25 cellular contexts compared by ENCODE assay signal in genomic region chr6:127051571-127052260, GRCh38.
A peak's percentile ranks its signal among the peaks of the same experiment; 100 is the strongest.
DNase-seq lines count a peak whose midpoint lies in the region; ATAC-seq and TF ChIP-seq lines count a peak whose summit lies in the region.
"Had no signal": no experiment of that assay in that cellular context is flagged by ENCODE, and none has a peak within 500 bp of the region (broad histone marks: within the 10 kb centered on the region; RNA-seq: fewer than 3 reads in every experiment).

No MANE protein-coding gene starts in this region.

- H3K4me1 Mint-ChIP-seq in mesothelial cell of epicardium: no peaks in the 10 kb centered on the region
- H3K4me1 Mint-ChIP-seq in CD4-positive, alpha-beta memory T cell: peaks cover 0 to 4% (median 1%) of the 10 kb centered on the region in 4 donors
- H3K4me1 Mint-ChIP-seq: neural crest cell had no signal

- H3K27me3 Mint-ChIP-seq in mesothelial cell of epicardium (ENCODE audit: low read depth): no peaks in the 10 kb centered on the region
- H3K27me3 Mint-ChIP-seq in CD4-positive, alpha-beta memory T cell: no peaks in the 10 kb centered on the region
- H3K27me3 Mint-ChIP-seq: stimulated activated naive CD8-positive, alpha-beta T cell treated with anti-CD3 and anti-CD28 coated beads, Interleukin-15, Interleukin-2, amounts not matched to agents 100 ng/mL and 50 ng/mL, for 24 hours had no signal

- no peak for TF ChIP-seq CTCF in A673 (conservative IDR thresholded peaks at IDR 0.05; ENCODE audit: low read depth, low read length)
- TF ChIP-seq CTCF in astrocyte of the spinal cord (IDR thresholded peaks at IDR 0.05; ENCODE audit: low read depth, low read length): no peak
- TF ChIP-seq CTCF in mesothelial cell of epicardium (IDR thresholded peaks at IDR 0.05; ENCODE audit: unreplicated experiment): no peak

- H3K36me3 Mint-ChIP-seq in mesothelial cell of epicardium: peaks cover 21% of the 10 kb centered on the region
- no peaks in the 10 kb centered on the region for H3K36me3 Mint-ChIP-seq in CD4-positive, alpha-beta memory T cell

- in situ Hi-C loops in astrocyte of the spinal cord (cut with HindIII; ENCODE audit: low sequenced_read_pairs): no loop called here

- ATAC-seq in stimulated activated naive CD8-positive, alpha-beta T cell treated with anti-CD3 and anti-CD28 coated beads, Interleukin-15, Interleukin-2, amounts not matched to agents 100 U/mL and 50 U/mL, for 24 hours: no peak
- no peak for ATAC-seq in HG03442 (IDR thresholded peaks at IDR 0.05; ENCODE audit: unreplicated experiment)
- ATAC-seq: A549, GM12878, heart left ventricle, PC-3 had no signal

- no peak overlapping the region for H3K4me3 Mint-ChIP-seq in mesothelial cell of epicardium
- H3K4me3 Mint-ChIP-seq in CD4-positive, alpha-beta memory T cell: no peak overlapping the region
- H3K4me3 Mint-ChIP-seq: neural crest cell; stimulated activated naive CD8-positive, alpha-beta T cell treated with anti-CD3 and anti-CD28 coated beads, Interleukin-15, Interleukin-2, amounts not matched to agents 100 ng/mL and 50 ng/mL, for 24 hours had no signal

- no TSS peak for BruUV-seq in A673 (replicated peaks; lab: Mats Ljungman, UMichigan)

- POLR2A ChIA-PET in A673 (lab: Charles Lee; ENCODE audit: low non-redundant PET): interaction anchor here (0.5 kb wide), 1 partner anchor 460 kb away, joined by 3 read pairs; no protein-coding TSS in a partner anchor
- POLR2A ChIA-PET in CD4-positive, alpha-beta memory T cell (lab: Charles Lee; ENCODE audit: partially characterized antibody): no interaction called here

- no peaks in the 10 kb centered on the region for H3K9me3 ChIP-seq in A673 (ENCODE audit: low read depth, low read length, poor library complexity, severe bottlenecking)
- H3K9me3 ChIP-seq in CD4-positive, alpha-beta memory T cell (ENCODE audit: control insufficient read depth in 1 of 2, low read length in 2 of 2): no peaks in the 10 kb centered on the region
- H3K9me3 ChIP-seq: A549, adrenal gland had no signal

- intact Hi-C loops in A673 (cut with micrococcal nuclease; ENCODE audit: unreplicated experiment): no loop called here
- intact Hi-C loops in CD4-positive, alpha-beta memory T cell (cut with micrococcal nuclease): no loop called here

- CTCF ChIA-PET in A673 (lab: Charles Lee): no interaction called here
- CTCF ChIA-PET in CD4-positive, alpha-beta memory T cell (lab: Charles Lee; ENCODE audit: partially characterized antibody): no interaction called here

- no peak overlapping the region for H3K27ac Mint-ChIP-seq in mesothelial cell of epicardium
- no peak overlapping the region for H3K27ac Mint-ChIP-seq in CD4-positive, alpha-beta memory T cell
- H3K27ac Mint-ChIP-seq: activated T-helper 2 cell treated with anti-CD3 and anti-CD28 coated beads, Interferon-gamma antibody, Interleukin-2, Interleukin-4, amounts not matched to agents 10 μg/mL and 5 μg/mL and 100 μg/mL, durations not matched to agents 14 hours and 24 hours and 36 hours; stimulated activated naive CD8-positive, alpha-beta T cell treated with anti-CD3 and anti-CD28 coated beads, Interleukin-15, Interleukin-2, amounts not matched to agents 100 ng/mL and 50 ng/mL, for 24 hours had no signal

- H3K4me3 ChIP-seq in A673 (ENCODE audit: low read depth, low read length, poor library complexity, severe bottlenecking): no peak overlapping the region
- no peak overlapping the region for H3K4me3 ChIP-seq in astrocyte of the spinal cord (ENCODE audit: low read depth, low read length)
- H3K4me3 ChIP-seq in CD4-positive, alpha-beta memory T cell (ENCODE audit: low read length in 2 of 2): no peak overlapping the region
- H3K4me3 ChIP-seq: A549, adrenal gland, coronary artery, GM12878, heart left ventricle had no signal

- H3K27ac ChIP-seq in A673 (ENCODE audit: low read depth, low read length, poor library complexity, severe bottlenecking): no peak overlapping the region
- H3K27ac ChIP-seq in CD4-positive, alpha-beta memory T cell (ENCODE audit: low read depth, low read length): no peak overlapping the region
- H3K27ac ChIP-seq: A549, adrenal gland, coronary artery, heart left ventricle had no signal

- H3K36me3 ChIP-seq in A673 (ENCODE audit: insufficient read depth, low read length, poor library complexity, severe bottlenecking): no peaks in the 10 kb centered on the region
- H3K36me3 ChIP-seq in CD4-positive, alpha-beta memory T cell (ENCODE audit: insufficient read depth, low read length): no peaks in the 10 kb centered on the region
- H3K36me3 ChIP-seq: adrenal gland, heart left ventricle had no signal

- DNase-seq in A673 (ENCODE audit: low spot score) (peak; percentile 25), HCEC 1CT (peak; percentile 69), astrocyte of the spinal cord (ENCODE audit: low read depth, low spot score) (peak; percentile 79), iris pigment epithelial cell (ENCODE audit: low read depth) (peak; percentile 75), mesothelial cell of epicardium (ENCODE audit: low spot score in 2 of 2, unreplicated experiment in 2 of 2) (no peak)
- DNase-seq in stimulated activated naive CD8-positive, alpha-beta T cell treated with anti-CD3 and anti-CD28 coated beads, Interleukin-15, Interleukin-2, amounts not matched to agents 100 U/mL and 50 U/mL, for 24 hours: no peak
- DNase-seq in CD4-positive, alpha-beta memory T cell: no peak
- DNase-seq: activated CD4-positive, CD25-positive, alpha-beta regulatory T cell treated with anti-CD3 and anti-CD28 coated beads, Interleukin-2, amount 50 U/mL, for 72 hours; adrenal gland; heart left ventricle; islet precursor cell; Karpas-422; mesendoderm; NCI-H1417; NCI-H2171; NCI-H748 treated with DMSO at 0.1 percent for 48 hours; PC-3; stimulated activated CD4-positive, alpha-beta T cell treated with anti-CD3 and anti-CD28 coated beads, Interleukin-15, amount 100 ng/mL, for 24 hours had no signal

- H3K4me1 ChIP-seq in A673 (ENCODE audit: insufficient read depth, low read length, poor library complexity, severe bottlenecking): no peaks in the 10 kb centered on the region
- no peaks in the 10 kb centered on the region for H3K4me1 ChIP-seq in CD4-positive, alpha-beta memory T cell (ENCODE audit: insufficient read depth, low read length)
- H3K4me1 ChIP-seq: adrenal gland, heart left ventricle had no signal

- H3K27me3 ChIP-seq in A673 (replicated peaks; ENCODE audit: insufficient read depth, low read depth, low read length, poor library complexity): no peaks in the 10 kb centered on the region
- H3K27me3 ChIP-seq in CD4-positive, alpha-beta memory T cell (ENCODE audit: insufficient read depth, low read length): no peaks in the 10 kb centered on the region
- H3K27me3 ChIP-seq: adrenal gland, heart left ventricle had no signal

- peaks cover 32% of the 10 kb centered on the region for H3K9me3 Mint-ChIP-seq in mesothelial cell of epicardium
- H3K9me3 Mint-ChIP-seq in CD4-positive, alpha-beta memory T cell: peaks cover 0 to 25% (median 10%) of the 10 kb centered on the region in 8 donors

Comparison
In these comparisons a context has a peak if more than half of its experiments do, and no peak if none do; other contexts are left out.
1. DNase-seq: peak in A673 (single experiment), HCEC 1CT (single experiment), astrocyte of the spinal cord (single experiment) and iris pigment epithelial cell (single experiment); none in stimulated activated naive CD8-positive, alpha-beta T cell treated with anti-CD3 and anti-CD28 coated beads, Interleukin-15, Interleukin-2, amounts not matched to agents 100 U/mL and 50 U/mL, for 24 hours (single experiment), mesothelial cell of epicardium (0 of 2) and CD4-positive, alpha-beta memory T cell (0 of 5).